ENCODE assay signal across 8 cellular contexts in genomic region chr4:128286474-128287158, GRCh38. TPM values are rescaled to one million over a fixed set of nuclear protein-coding genes. Genes with fewer than 3 reads are reported as not detected.
DNase-seq lines count a peak whose midpoint lies in the region; ATAC-seq lines count a peak whose summit lies in the region.

No MANE protein-coding gene starts in this region.

- H3K27me3 Mint-ChIP-seq in IgD-negative memory B cell: no peaks in the 10 kb centered on the region

- ATAC-seq in GM19043 (IDR thresholded peaks at IDR 0.05; ENCODE audit: low read depth, unreplicated experiment): peak; percentile 18
- no peak for ATAC-seq in HG03565 (IDR thresholded peaks at IDR 0.05; ENCODE audit: unreplicated experiment)
- ATAC-seq in HG03442 (IDR thresholded peaks at IDR 0.05; ENCODE audit: unreplicated experiment): no peak

- peak; percentile 43 for DNase-seq in COLO829 (ENCODE audit: low spot score)
- peak; percentile 58 for DNase-seq in SW480 (ENCODE audit: low spot score)
- DNase-seq in effector CD8-positive, alpha-beta T cell (lab: John Stamatoyannopoulos, UW): peak; percentile 0
- peak; percentile 19 for DNase-seq in myocyte (ENCODE audit: low read depth)

- peak overlapping the region in 2 of 3 donors; percentile 54 to 78 for H3K27ac Mint-ChIP-seq in IgD-negative memory B cell

- H3K4me3 Mint-ChIP-seq in IgD-negative memory B cell: peak overlapping the region; percentile 84 to 91 (median 90)

- H3K36me3 Mint-ChIP-seq in IgD-negative memory B cell: peaks cover 9% of the 10 kb centered on the region

- H3K9me3 Mint-ChIP-seq in IgD-negative memory B cell: no peaks in the 10 kb centered on the region

- H3K4me1 Mint-ChIP-seq in IgD-negative memory B cell: peaks cover 18 to 29% (median 28%) of the 10 kb centered on the region in 3 donors

RNA-seq across cellular contexts. Expression of gene PGRMC2, which starts 1.0 kb away (rescaled TPM):
- polyA plus RNA-seq in IgD-negative memory B cell: 16.6 TPM
- 16.7 and 19.6 TPM in 2 replicates for total RNA-seq in myocyte
- polyA plus RNA-seq in myocyte (2012): 84.4 TPM

Comparison
In these comparisons a context has a peak if more than half of its experiments do, and no peak if none do; other contexts are left out.
1. DNase-seq: peak in every context shown above with its lines; median percentile 58 in SW480; 43 in COLO829; 19 in myocyte; 0 in effector CD8-positive, alpha-beta T cell.